Comparison of ENCODE assay signal across 30 cellular contexts in the genomic region with DNA sequence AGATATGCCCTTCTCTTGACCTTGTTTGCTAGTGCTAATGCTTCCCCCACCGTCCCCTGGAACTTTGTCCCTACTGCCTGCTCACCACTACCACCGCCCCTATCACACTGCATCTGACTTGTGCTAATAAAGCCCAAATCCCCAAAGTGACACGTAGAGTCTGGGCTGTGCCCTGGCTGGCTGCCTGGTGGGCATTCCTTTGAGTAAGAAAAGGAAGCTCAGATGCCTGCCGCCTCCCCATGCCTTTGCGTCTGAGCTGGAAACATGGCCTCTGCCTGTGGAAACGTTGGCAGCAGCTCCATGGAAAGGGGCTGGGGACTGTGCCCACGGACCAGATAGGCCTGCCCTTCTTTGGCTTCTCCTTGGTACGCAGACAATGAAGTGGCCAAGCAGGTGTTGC.
"Had no signal": no experiment of that assay in that cellular context is flagged by ENCODE, and none has a peak within 500 bp of the region (broad histone marks: within the 10 kb centered on the region; RNA-seq: fewer than 3 reads in every experiment).

No MANE protein-coding gene starts in this region.

- H3K27me3 Mint-ChIP-seq: activated B cell treated with CpG ODN at 0.5 μM for 24 hours; activated CD4-positive, alpha-beta memory T cell treated with anti-CD3 and anti-CD28 coated beads, Interleukin-2, amount 10 ng/mL, durations not matched to agents 7 days and 5 days; activated naive CD8-positive, alpha-beta T cell; T-cell had no signal

- H3K9ac ChIP-seq: KMS-11 had no signal

- H3K27ac ChIP-seq: KMS-11, SK-N-MC had no signal

- H3K4me1 Mint-ChIP-seq: activated B cell treated with CpG ODN at 0.5 μM for 24 hours; activated CD4-positive, alpha-beta memory T cell treated with anti-CD3 and anti-CD28 coated beads, Interleukin-2, amount 10 ng/mL, durations not matched to agents 7 days and 5 days; activated T-helper 17 cell treated with anti-CD3 and anti-CD28 coated beads, Interleukin-2, amount 50 U/mL, for 72 hours; T-cell had no signal

- H3K4me2 ChIP-seq: KMS-11 had no signal

- H3K4me3 Mint-ChIP-seq: activated B cell treated with CpG ODN at 0.5 μM for 24 hours; activated CD4-positive, alpha-beta memory T cell treated with anti-CD3 and anti-CD28 coated beads, Interleukin-2, amount 10 ng/mL, durations not matched to agents 7 days and 5 days; activated naive CD4-positive, alpha-beta T cell treated with anti-CD3 and anti-CD28 coated beads for 36 hours; activated naive CD8-positive, alpha-beta T cell; activated T-helper 17 cell treated with anti-CD3 and anti-CD28 coated beads, Interleukin-2, amount 50 U/mL, for 72 hours; T-cell had no signal

- H3K9me3 Mint-ChIP-seq: activated B cell treated with CpG ODN at 0.5 μM for 24 hours; activated CD4-positive, alpha-beta memory T cell treated with anti-CD3 and anti-CD28 coated beads, Interleukin-2, amount 10 ng/mL, durations not matched to agents 7 days and 5 days; activated naive CD4-positive, alpha-beta T cell treated with anti-CD3 and anti-CD28 coated beads for 36 hours; activated T-helper 17 cell treated with anti-CD3 and anti-CD28 coated beads, Interleukin-2, amount 50 U/mL, for 72 hours; T-cell had no signal

- H3K9me3 ChIP-seq: MG63 had no signal

- ATAC-seq: activated T-helper 17 cell treated with anti-CD3 and anti-CD28 coated beads, Interleukin-2, amount 50 U/mL, for 72 hours; Panc1; Right ventricle myocardium inferior; T-cell had no signal

- H3K27me3 ChIP-seq: MG63 had no signal

- H3K36me3 ChIP-seq: MG63 had no signal

- H3K27ac Mint-ChIP-seq: activated B cell treated with CpG ODN at 0.5 μM for 24 hours; activated CD4-positive, alpha-beta memory T cell treated with anti-CD3 and anti-CD28 coated beads, Interleukin-2, amount 10 ng/mL, durations not matched to agents 7 days and 5 days; activated naive CD4-positive, alpha-beta T cell treated with anti-CD3 and anti-CD28 coated beads for 36 hours; activated naive CD8-positive, alpha-beta T cell; activated T-helper 17 cell treated with anti-CD3 and anti-CD28 coated beads, Interleukin-2, amount 50 U/mL, for 72 hours; T-cell had no signal

- DNase-seq: activated B cell treated with CpG ODN at 0.5 μM for 24 hours; activated CD4-positive, alpha-beta memory T cell treated with anti-CD3 and anti-CD28 coated beads, Interleukin-2, amount 10 ng/mL, durations not matched to agents 7 days and 5 days; activated CD4-positive, alpha-beta T cell treated with anti-CD3 and anti-CD28 coated beads, Interleukin-2, amount 50 U/mL, for 1 hour; activated gamma-delta T cell; activated naive CD4-positive, alpha-beta T cell treated with anti-CD3 and anti-CD28 coated beads for 36 hours; activated T-cell treated with anti-CD3 and anti-CD28 coated beads for 4 hours; activated T-cell treated with anti-CD3 and anti-CD28 coated beads, Interleukin-2, amount 50 U/mL, for 48 hours; amygdala; MG63; MV-4-11; NCI-H1092 treated with DMSO at 0.1 percent for 48 hours; NCI-H1417 treated with DMSO at 0.1 percent for 48 hours; NCI-H1694; NCI-H2029; NCI-H2107; NCI-H2171 treated with DMSO at 0.1 percent for 48 hours; NCI-H226; NCI-H526; NCI-H82; OCI-M1; RPMI8226; T-cell; T-helper 2 cell; T1000 had no signal

- H3K36me3 Mint-ChIP-seq: activated naive CD8-positive, alpha-beta T cell; T-cell had no signal

- H3K4me3 ChIP-seq: MG63, SK-N-MC had no signal
